24 cellular contexts compared by ENCODE assay signal in the genomic region with DNA sequence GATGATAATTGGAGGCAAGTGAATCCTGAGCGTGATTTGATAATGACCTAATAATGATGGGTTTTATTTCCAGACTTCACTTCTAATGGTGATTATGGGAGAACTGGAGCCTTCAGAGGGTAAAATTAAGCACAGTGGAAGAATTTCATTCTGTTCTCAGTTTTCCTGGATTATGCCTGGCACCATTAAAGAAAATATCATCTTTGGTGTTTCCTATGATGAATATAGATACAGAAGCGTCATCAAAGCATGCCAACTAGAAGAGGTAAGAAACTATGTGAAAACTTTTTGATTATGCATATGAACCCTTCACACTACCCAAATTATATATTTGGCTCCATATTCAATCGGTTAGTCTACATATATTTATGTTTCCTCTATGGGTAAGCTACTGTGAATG.
DNase-seq lines count a peak whose midpoint lies in the region; TF ChIP-seq lines count a peak whose summit lies in the region.
"Had no signal": no experiment of that assay in that cellular context is flagged by ENCODE, and none has a peak within 500 bp of the region (broad histone marks: within the 10 kb centered on the region; RNA-seq: fewer than 3 reads in every experiment).

No MANE protein-coding gene starts in this region.

- DNase-seq in GM06990 (ENCODE audit: extremely low read depth, insufficient read length), result peak; percentile 92
- no peak for DNase-seq in DMS79 (lab: John Stamatoyannopoulos, UW)
- DNase-seq: 8988T; ACHN; AML-193; BE2C; C1 segment of cervical spinal cord; Caco-2; Calu3; CD4-positive, alpha-beta memory T cell; CD4-positive, alpha-beta T cell; CD4-positive, CD25-positive, alpha-beta regulatory T cell; CD8-positive, alpha-beta memory T cell; CD8-positive, alpha-beta T cell; COR-L47; DMS 273 treated with DMSO at 0.1 percent for 48 hours; DMS153; DMS53; DMS79 treated with DMSO at 0.1 percent for 48 hours; DND-41; EL had no signal

- TF ChIP-seq CTCF in GM06990 (IDR thresholded peaks at IDR 0.05; ENCODE audit: insufficient read depth, low read length, poor library complexity, severe bottlenecking), result no peak

- H3K4me3 ChIP-seq in GM06990 (replicated peaks; ENCODE audit: low read depth, low read length), result no peak overlapping the region
- H3K4me3 ChIP-seq: A549; BLaER1; BLaER1 treated with 17β-estradiol and CSF1 and Interleukin-3, amounts not matched to agents 10 nM and 100 nM had no signal

- no peaks in the 10 kb centered on the region for H3K36me3 ChIP-seq in GM06990 (ENCODE audit: control insufficient read depth, insufficient read depth, low read length)
- H3K36me3 ChIP-seq: BE2C; BLaER1; BLaER1 treated with 17β-estradiol and CSF1 and Interleukin-3, amounts not matched to agents 10 nM and 100 nM had no signal

- H3K27me3 ChIP-seq in GM06990 (replicated peaks; ENCODE audit: control insufficient read depth, insufficient read depth, low read length), result no peaks in the 10 kb centered on the region
- H3K27me3 ChIP-seq: BE2C; BLaER1; BLaER1 treated with 17β-estradiol and CSF1 and Interleukin-3, amounts not matched to agents 10 nM and 100 nM had no signal
